ENCODE assay signal across 1 cellular context in the genomic region with DNA sequence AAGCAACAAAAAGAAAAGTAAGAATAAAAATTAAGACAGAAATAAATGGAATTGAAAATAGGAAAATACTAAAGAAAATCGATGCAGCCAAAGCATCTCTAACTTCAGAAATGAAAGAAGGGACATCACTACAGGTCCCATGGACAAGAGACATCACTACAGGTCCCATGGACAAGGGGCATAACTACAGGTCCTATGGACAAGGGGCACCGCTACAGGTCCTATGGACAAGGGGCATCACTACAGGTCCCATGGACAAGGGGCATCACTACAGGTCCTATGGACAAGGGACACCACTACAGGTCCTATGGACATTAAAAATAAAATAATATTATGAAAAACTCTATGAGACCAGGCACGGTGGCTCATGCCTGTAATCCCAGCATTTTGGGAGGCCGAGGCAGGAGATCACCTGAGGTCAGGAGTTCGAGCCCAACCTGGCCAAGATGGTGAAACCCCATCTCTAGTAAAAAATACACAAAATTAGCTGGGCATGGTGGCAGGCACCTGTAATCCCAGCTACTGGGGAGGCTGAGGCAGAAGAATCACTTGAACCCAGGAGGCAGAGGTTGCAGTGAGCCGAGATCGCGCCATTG.
TF ChIP-seq lines count a peak whose summit lies in the region.

No MANE protein-coding gene starts in this region.

TF ChIP-seq in HepG2, 621 proteins besides CTCF, POLR2A, EP300 and RAD21 (continued from another document):
- TF ChIP-seq ZNF839 (CRISPR knock-in tag; IDR thresholded peaks at IDR 0.05; ENCODE audit: borderline replicate concordance): no peak
- TF ChIP-seq ZNF687 (CRISPR knock-in tag; IDR thresholded peaks at IDR 0.05): no peak
- no peak for TF ChIP-seq RXRA (CRISPR knock-in tag; IDR thresholded peaks at IDR 0.05)
- no peak for TF ChIP-seq SMAD9 (CRISPR knock-in tag; IDR thresholded peaks at IDR 0.05)
- TF ChIP-seq ZBTB38 (CRISPR knock-in tag; IDR thresholded peaks at IDR 0.05): no peak
- TF ChIP-seq PAX8 (CRISPR knock-in tag; IDR thresholded peaks at IDR 0.05; ENCODE audit: borderline replicate concordance): no peak
- TF ChIP-seq TOPORS (CRISPR knock-in tag; IDR thresholded peaks at IDR 0.05): peak; percentile 74; the same call in 1 of the 2 replicates
- no peak for TF ChIP-seq JDP2 (CRISPR knock-in tag; IDR thresholded peaks at IDR 0.05; ENCODE audit: borderline replicate concordance)
- TF ChIP-seq KAT2B (IDR thresholded peaks at IDR 0.05; ENCODE audit: borderline replicate concordance, low read depth, low read length): no peak
- TF ChIP-seq ARNTL (CRISPR knock-in tag; IDR thresholded peaks at IDR 0.05): no peak
- peak; percentile 100 for TF ChIP-seq ZNF382 (CRISPR knock-in tag; IDR thresholded peaks at IDR 0.05; ENCODE audit: borderline replicate concordance)
